In the genomic region with DNA sequence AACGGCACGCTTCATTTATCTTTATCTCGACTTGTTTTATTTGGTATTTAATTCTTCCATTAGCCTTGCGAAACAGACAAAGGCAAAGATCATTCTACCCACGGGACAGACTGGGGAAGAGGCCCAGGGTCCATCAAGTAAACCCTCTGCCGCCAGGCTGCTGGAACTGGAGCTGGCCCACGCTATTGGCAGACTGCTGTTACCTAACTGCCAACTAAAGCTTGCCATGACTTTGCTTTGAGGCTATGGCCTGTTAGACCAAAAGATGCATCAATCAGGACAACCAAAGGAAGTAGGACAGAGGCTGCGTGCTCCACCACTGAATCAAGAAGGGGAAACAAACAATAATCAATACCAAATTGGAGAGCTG, we compare ENCODE assay signal across 8 cellular contexts. TPM values are rescaled to one million over a fixed set of nuclear protein-coding genes. Genes with fewer than 3 reads are reported as not detected.
DNase-seq lines count a peak whose midpoint lies in the region; ATAC-seq and TF ChIP-seq lines count a peak whose summit lies in the region.

No MANE protein-coding gene starts in this region.

- peak overlapping the region; percentile 28; the same call in 1 of the 2 replicates for H2AFZ ChIP-seq in OCI-LY3 (ENCODE audit: low read depth, low read length)

- H3K9me3 Mint-ChIP-seq in CD4-positive, alpha-beta memory T cell = no peaks in the 10 kb centered on the region
- peaks cover 0 to 6% of the 10 kb centered on the region in 2 donors for H3K9me3 Mint-ChIP-seq in effector memory CD8-positive, alpha-beta T cell

- H3K4me3 ChIP-seq in CD4-positive, alpha-beta memory T cell (ENCODE audit: low read length in 2 of 2) = peak overlapping the region in 1 of 2 donors; percentile 72
- peak overlapping the region; percentile 87 for H3K4me3 ChIP-seq in OCI-LY3 (ENCODE audit: low read length)
- H3K4me3 ChIP-seq in neutrophil (ENCODE audit: low read depth in 1 of 2, low read length in 1 of 2) = peak overlapping the region; percentile 83 to 88

- POLR2A ChIA-PET in CD4-positive, alpha-beta memory T cell (lab: Charles Lee; ENCODE audit: partially characterized antibody) = interaction anchor here (1.0 to 3.7 kb wide), 13 partner anchors 11 to 513 kb away, joined by 3 to 27 read pairs (median 5); a partner anchor contains a TSS

- no peaks in the 10 kb centered on the region for H4K20me1 ChIP-seq in OCI-LY3 (ENCODE audit: insufficient read depth, low read length)

- H3K79me2 ChIP-seq in OCI-LY3 (ENCODE audit: low read length) = peaks cover 12% of the 10 kb centered on the region

- H3K4me2 ChIP-seq in OCI-LY3 (ENCODE audit: low read length) = peak overlapping the region; percentile 92

- H3K36me3 Mint-ChIP-seq in CD4-positive, alpha-beta memory T cell = peaks cover 0 to 3% of the 10 kb centered on the region in 2 donors
- peaks cover 8% of the 10 kb centered on the region for H3K36me3 Mint-ChIP-seq in effector memory CD8-positive, alpha-beta T cell (ENCODE audit: insufficient read depth)

- peaks cover 18% of the 10 kb centered on the region for H3K4me1 ChIP-seq in CD4-positive, alpha-beta memory T cell (ENCODE audit: insufficient read depth, low read length)
- peaks cover 10% of the 10 kb centered on the region for H3K4me1 ChIP-seq in OCI-LY3 (ENCODE audit: low read length)
- peaks cover 15 to 17% of the 10 kb centered on the region in 2 experiments for H3K4me1 ChIP-seq in neutrophil (ENCODE audit: control insufficient read depth in 1 of 2, insufficient read depth in 1 of 2, low read depth in 1 of 2, low read length in 1 of 2)

- H3K9me3 ChIP-seq in CD4-positive, alpha-beta memory T cell (ENCODE audit: control insufficient read depth in 1 of 2, low read length in 2 of 2) = no peaks in the 10 kb centered on the region
- H3K9me3 ChIP-seq in OCI-LY3 (ENCODE audit: insufficient read depth, low read length) = no peaks in the 10 kb centered on the region
- no peaks in the 10 kb centered on the region for H3K9me3 ChIP-seq in neutrophil

- H3K4me1 Mint-ChIP-seq in CD4-positive, alpha-beta memory T cell = peaks cover 4 to 25% (median 18%) of the 10 kb centered on the region in 4 donors
- H3K4me1 Mint-ChIP-seq in effector memory CD8-positive, alpha-beta T cell (ENCODE audit: low read depth in 2 of 2) = peaks cover 13 to 20% of the 10 kb centered on the region in 2 donors

- DNase-seq in CD4-positive, alpha-beta memory T cell = peak in 1 of 5 donors; percentile 3
- DNase-seq in effector memory CD8-positive, alpha-beta T cell = no peak
- DNase-seq in islet precursor cell (no peak), NCI-H82 (lab: John Stamatoyannopoulos, UW) (no peak), AG08395 (ENCODE audit: low spot score) (no peak)

- H3K27ac ChIP-seq in CD4-positive, alpha-beta memory T cell (ENCODE audit: low read depth, low read length) = peak overlapping the region; percentile 68
- H3K27ac ChIP-seq in OCI-LY3 (ENCODE audit: low read length) (no peak overlapping the region), neutrophil (peak overlapping the region; percentile 85)

- H3K27me3 Mint-ChIP-seq in CD4-positive, alpha-beta memory T cell = peaks cover 0 to 1% of the 10 kb centered on the region in 2 donors
- H3K27me3 Mint-ChIP-seq in effector memory CD8-positive, alpha-beta T cell = peaks cover 3 to 8% of the 10 kb centered on the region in 2 donors

- H3K27ac Mint-ChIP-seq in CD4-positive, alpha-beta memory T cell = peak overlapping the region; percentile 74 to 99 (median 97)
- H3K27ac Mint-ChIP-seq in effector memory CD8-positive, alpha-beta T cell = peak overlapping the region; percentile 93 to 99

- TF ChIP-seq CTCF in OCI-LY3 (IDR thresholded peaks at IDR 0.05; ENCODE audit: low read depth, low read length) (no peak), neutrophil (IDR thresholded peaks at IDR 0.05) (no peak)

- ATAC-seq in effector memory CD8-positive, alpha-beta T cell (replicated peaks) = no peak
- ATAC-seq in HG02642 (IDR thresholded peaks at IDR 0.05; ENCODE audit: poor library complexity, unreplicated experiment) = no peak

- peak overlapping the region; percentile 44 for H3K9ac ChIP-seq in OCI-LY3 (ENCODE audit: low read length)

- intact Hi-C loops in CD4-positive, alpha-beta memory T cell (cut with micrococcal nuclease) = loop anchor here (5.0 to 10.0 kb wide), 2 partner anchors 483 to 775 kb away; a partner anchor contains a TSS

- H3K27me3 ChIP-seq in CD4-positive, alpha-beta memory T cell (ENCODE audit: insufficient read depth, low read length) = no peaks in the 10 kb centered on the region
- H3K27me3 ChIP-seq in OCI-LY3 (ENCODE audit: low read depth, low read length) = no peaks in the 10 kb centered on the region
- peaks cover 29% of the 10 kb centered on the region for H3K27me3 ChIP-seq in neutrophil

- H3K4me3 Mint-ChIP-seq in CD4-positive, alpha-beta memory T cell = peak overlapping the region; percentile 92 to 100 (median 98)
- peak overlapping the region; percentile 87 to 100 for H3K4me3 Mint-ChIP-seq in effector memory CD8-positive, alpha-beta T cell

- CTCF ChIA-PET in CD4-positive, alpha-beta memory T cell (lab: Charles Lee; ENCODE audit: partially characterized antibody) = interaction anchor here (0.7 to 4.8 kb wide), 9 partner anchors 12 to 456 kb away, joined by 3 to 28 read pairs (median 4); a partner anchor contains a TSS

- no peaks in the 10 kb centered on the region for H3K36me3 ChIP-seq in CD4-positive, alpha-beta memory T cell (ENCODE audit: insufficient read depth, low read length)
- H3K36me3 ChIP-seq in OCI-LY3 (replicated peaks; ENCODE audit: low read depth, low read length) (no peaks in the 10 kb centered on the region), neutrophil (no peaks in the 10 kb centered on the region)

RNA-seq across cellular contexts. Expression of a gene that starts 0.8 kb away (rescaled TPM):
- total RNA-seq in CD4-positive, alpha-beta memory T cell = 10 to 100 TPM; 15.1 to 16.6 TPM
- polyA plus RNA-seq in CD4-positive, alpha-beta memory T cell = 10 to 100 TPM; 25.5 to 48.1 TPM

RNA-seq across cellular contexts. Expression of a gene that starts 49.1 kb away (rescaled TPM):
- total RNA-seq in CD4-positive, alpha-beta memory T cell = 1 to 10 TPM; 3.8 to 4.8 TPM
- polyA plus RNA-seq in CD4-positive, alpha-beta memory T cell = not detected

RNA-seq across cellular contexts. Expression of a gene that starts 52.3 kb away (rescaled TPM):
- total RNA-seq in CD4-positive, alpha-beta memory T cell = not detected
- polyA plus RNA-seq in CD4-positive, alpha-beta memory T cell = not detected
